Comparison of ENCODE assay signal across 17 cellular contexts in the genomic region with DNA sequence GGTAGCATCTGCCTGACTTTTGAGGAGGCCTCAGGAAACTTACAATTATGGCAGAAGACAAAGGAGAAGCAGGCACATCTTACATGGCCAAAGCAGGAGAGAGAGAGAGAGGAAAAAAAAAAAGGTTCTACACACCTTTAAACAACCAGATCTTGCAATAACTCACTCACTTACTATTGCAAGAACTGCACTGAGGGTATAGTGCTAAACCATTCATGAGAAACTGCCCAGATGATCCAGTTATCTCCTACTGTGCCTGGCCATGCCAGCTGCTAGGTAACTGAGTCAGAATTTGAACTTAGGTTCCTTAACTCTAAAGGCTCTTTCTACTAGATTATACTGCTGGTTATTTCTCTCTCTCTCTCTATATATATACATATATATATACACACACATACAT. TPM values are rescaled to one million over a fixed set of nuclear protein-coding genes. Genes with fewer than 3 reads are reported as not detected.
"Had no signal": no experiment of that assay in that cellular context is flagged by ENCODE, and none has a peak within 500 bp of the region (broad histone marks: within the 10 kb centered on the region; RNA-seq: fewer than 3 reads in every experiment).

No MANE protein-coding gene starts in this region.

- H3K4me3 ChIP-seq: cardiac muscle cell, lower lobe of right lung, spleen, thoracic aorta, upper lobe of right lung had no signal

- H3K36me3 ChIP-seq: cardiac muscle cell, lower lobe of right lung, spleen, thoracic aorta, upper lobe of right lung had no signal

- H3K9me3 ChIP-seq: lower lobe of right lung, thoracic aorta, upper lobe of right lung had no signal

- H3K4me1 Mint-ChIP-seq: nephron; stimulated activated memory B cell treated with anti-CD40 and anti-IgM and Interleukin-4, amounts not matched to agents 10 μg/mL and 1 μg/mL and 100 μg/mL, for 72 hours had no signal

- H3K27me3 ChIP-seq: upper lobe of right lung had no signal

- DNase-seq: activated CD4-positive, alpha-beta T cell treated with anti-CD3 and anti-CD28 coated beads for 4 hours; activated CD8-positive, alpha-beta T cell treated with anti-CD3 and anti-CD28 coated beads for 36 hours; activated naive CD4-positive, alpha-beta T cell treated with anti-CD3 and anti-CD28 coated beads, Interleukin-2, amount 10 ng/mL, durations not matched to agents 7 days and 5 days; activated T-cell treated with anti-CD3 and anti-CD28 coated beads, Interleukin-2, amount 50 U/mL, for 1 hour; left colon; lower lobe of right lung; midbrain; nucleus accumbens; spleen; stimulated activated CD4-positive, alpha-beta T cell treated with anti-CD3 and anti-CD28 coated beads, Interleukin-4, amount 100 ng/mL, for 4 hours; upper lobe of right lung had no signal

- H3K36me3 Mint-ChIP-seq: activated naive CD4-positive, alpha-beta T cell treated with anti-CD3 and anti-CD28 coated beads, Interleukin-2, amount 10 ng/mL, durations not matched to agents 7 days and 5 days; stimulated activated memory B cell treated with anti-CD40 and anti-IgM and Interleukin-4, amounts not matched to agents 10 μg/mL and 1 μg/mL and 100 μg/mL, for 72 hours had no signal

- H3K27ac Mint-ChIP-seq: activated CD8-positive, alpha-beta T cell treated with anti-CD3 and anti-CD28 coated beads for 36 hours; activated naive CD4-positive, alpha-beta T cell treated with anti-CD3 and anti-CD28 coated beads, Interleukin-2, amount 10 ng/mL, durations not matched to agents 7 days and 5 days; nephron; stimulated activated memory B cell treated with anti-CD40 and anti-IgM and Interleukin-4, amounts not matched to agents 10 μg/mL and 1 μg/mL and 100 μg/mL, for 72 hours had no signal

- H3K4me3 Mint-ChIP-seq: activated CD8-positive, alpha-beta T cell treated with anti-CD3 and anti-CD28 coated beads for 36 hours; activated naive CD4-positive, alpha-beta T cell treated with anti-CD3 and anti-CD28 coated beads, Interleukin-2, amount 10 ng/mL, durations not matched to agents 7 days and 5 days; nephron; stimulated activated memory B cell treated with anti-CD40 and anti-IgM and Interleukin-4, amounts not matched to agents 10 μg/mL and 1 μg/mL and 100 μg/mL, for 72 hours had no signal

- H3K9me3 Mint-ChIP-seq: activated CD8-positive, alpha-beta T cell treated with anti-CD3 and anti-CD28 coated beads for 36 hours; nephron; stimulated activated memory B cell treated with anti-CD40 and anti-IgM and Interleukin-4, amounts not matched to agents 10 μg/mL and 1 μg/mL and 100 μg/mL, for 72 hours had no signal

- H3K4me1 ChIP-seq: lower lobe of right lung, upper lobe of right lung had no signal

- H3K27ac ChIP-seq: cardiac muscle cell, lower lobe of right lung, spleen, thoracic aorta, upper lobe of right lung had no signal

- ATAC-seq: activated CD8-positive, alpha-beta T cell treated with anti-CD3 and anti-CD28 coated beads for 36 hours; left colon; lower lobe of right lung; stimulated activated memory B cell treated with anti-CD40 and anti-IgM and Interleukin-4, amounts not matched to agents 10 μg/mL and 1 μg/mL and 100 μg/mL, for 72 hours; upper lobe of right lung had no signal

RNA-seq across cellular contexts. Expression of a gene that starts 7.3 kb away (rescaled TPM):
- total RNA-seq: activated CD8-positive, alpha-beta T cell treated with anti-CD3 and anti-CD28 coated beads for 36 hours; cardiac muscle cell; dermis microvascular lymphatic vessel endothelial cell; esophagus mucosa; left colon; lower lobe of right lung; spleen; thoracic aorta; upper lobe of right lung had no signal
- polyA plus RNA-seq: cardiac muscle cell, spleen had no signal
